ENCODE assay signal across 2 cellular contexts in the genomic region with DNA sequence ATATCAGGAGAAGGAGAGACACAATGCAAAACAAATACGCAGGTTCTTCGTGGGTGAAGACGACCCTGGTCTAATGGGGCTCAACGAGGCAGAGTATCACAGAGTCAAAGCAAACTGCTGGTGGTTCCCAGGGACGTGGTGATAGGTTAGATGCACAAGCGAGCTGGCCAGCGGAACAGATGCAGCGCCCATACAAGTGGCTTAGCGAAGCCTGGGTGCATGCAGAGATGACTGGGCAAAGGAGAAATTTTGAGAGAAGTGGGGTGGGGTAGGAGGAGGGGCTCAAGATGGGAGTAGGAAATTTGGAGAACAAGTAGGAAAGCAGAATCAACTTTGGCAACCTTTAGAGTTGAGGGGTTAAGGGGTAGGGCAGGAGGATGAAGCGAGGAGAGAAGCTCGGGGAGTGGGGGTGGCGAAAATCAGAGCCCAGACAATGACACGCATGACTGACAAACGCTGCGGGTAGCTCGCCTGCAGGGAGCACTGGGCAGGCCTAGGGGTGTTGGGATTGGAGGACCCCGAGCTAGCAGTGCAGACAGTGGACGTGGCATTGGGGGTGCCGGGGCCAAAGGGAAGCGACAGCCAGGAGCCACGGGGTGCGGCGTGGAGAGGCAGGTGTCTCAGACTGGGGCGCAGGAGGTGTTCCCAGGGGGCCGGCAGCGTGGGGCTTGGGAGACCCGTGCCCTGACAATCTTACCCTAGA.
TF ChIP-seq lines count a peak whose summit lies in the region.

No MANE protein-coding gene starts in this region.

TF ChIP-seq in A549, 52 proteins besides CTCF, POLR2A, EP300 and RAD21 (continued from another document):
- TF ChIP-seq CHD4 (IDR thresholded peaks at IDR 0.05; ENCODE audit: borderline replicate concordance) (no peak), HOXB5 (CRISPR knock-in tag; IDR thresholded peaks at IDR 0.05) (no peak), EHF (CRISPR knock-in tag; IDR thresholded peaks at IDR 0.05) (no peak), PHF8 (IDR thresholded peaks at IDR 0.05; ENCODE audit: borderline replicate concordance, low read depth) (peak; percentile 76; the same call in 1 of the 2 replicates), KDM5A (IDR thresholded peaks at IDR 0.05) (no peak), HOXB13 (CRISPR knock-in tag; IDR thresholded peaks at IDR 0.05; ENCODE audit: low read depth) (no peak)

TF ChIP-seq in neural cell, 6 proteins besides CTCF, POLR2A, EP300 and RAD21 (continued from another document):
- TF ChIP-seq REST (IDR thresholded peaks at IDR 0.05; ENCODE audit: borderline replicate concordance) = no peak
- TF ChIP-seq TAF1 (IDR thresholded peaks at IDR 0.05; ENCODE audit: low read depth) = no peak
- TF ChIP-seq SMC3 (conservative IDR thresholded peaks at IDR 0.05; ENCODE audit: poor library complexity) = no peak
- TF ChIP-seq MXI1 (conservative IDR thresholded peaks at IDR 0.05; ENCODE audit: poor library complexity, severe bottlenecking) = no peak
- no peak for TF ChIP-seq POLR2AphosphoS5 (IDR thresholded peaks at IDR 0.05)
